In the genomic region with DNA sequence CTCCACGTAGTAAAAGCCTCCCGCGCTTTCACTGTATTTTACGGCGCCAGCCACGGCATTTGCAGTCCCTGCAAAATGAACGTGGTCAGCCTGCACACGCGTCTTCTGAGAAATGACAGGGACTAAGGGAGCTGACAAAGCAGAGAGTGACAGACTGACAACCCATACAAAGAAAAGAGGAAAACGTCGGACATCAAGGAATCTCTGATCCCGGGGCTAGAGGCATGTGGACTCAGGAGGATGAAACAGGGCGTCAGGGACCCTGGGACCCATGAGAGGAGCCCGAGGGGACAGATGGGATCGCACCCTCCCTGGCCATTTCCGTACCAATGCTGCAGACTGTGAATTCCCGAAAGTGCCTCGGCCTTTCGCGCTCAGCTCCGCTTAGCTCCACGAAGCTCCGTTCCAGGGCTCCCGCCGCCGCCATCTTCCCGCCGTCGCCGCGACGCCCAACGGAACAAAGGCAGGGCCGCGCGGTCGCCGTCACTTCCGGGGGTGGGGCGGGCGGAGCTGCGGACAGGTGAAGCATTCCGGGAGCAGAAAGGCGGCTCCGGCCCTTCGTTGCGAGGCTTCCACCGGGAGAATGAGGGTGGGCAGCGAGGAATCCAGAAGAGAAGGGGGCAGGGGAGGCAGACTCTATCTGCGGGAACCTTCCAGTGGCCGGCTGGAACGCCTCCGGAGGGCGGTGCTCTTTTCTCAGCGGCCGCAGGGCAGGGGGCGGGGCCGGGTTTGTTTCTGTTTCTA, we compare ENCODE assay signal across 1 cellular context.
TF ChIP-seq lines count a peak whose summit lies in the region.

A gene with protein sequence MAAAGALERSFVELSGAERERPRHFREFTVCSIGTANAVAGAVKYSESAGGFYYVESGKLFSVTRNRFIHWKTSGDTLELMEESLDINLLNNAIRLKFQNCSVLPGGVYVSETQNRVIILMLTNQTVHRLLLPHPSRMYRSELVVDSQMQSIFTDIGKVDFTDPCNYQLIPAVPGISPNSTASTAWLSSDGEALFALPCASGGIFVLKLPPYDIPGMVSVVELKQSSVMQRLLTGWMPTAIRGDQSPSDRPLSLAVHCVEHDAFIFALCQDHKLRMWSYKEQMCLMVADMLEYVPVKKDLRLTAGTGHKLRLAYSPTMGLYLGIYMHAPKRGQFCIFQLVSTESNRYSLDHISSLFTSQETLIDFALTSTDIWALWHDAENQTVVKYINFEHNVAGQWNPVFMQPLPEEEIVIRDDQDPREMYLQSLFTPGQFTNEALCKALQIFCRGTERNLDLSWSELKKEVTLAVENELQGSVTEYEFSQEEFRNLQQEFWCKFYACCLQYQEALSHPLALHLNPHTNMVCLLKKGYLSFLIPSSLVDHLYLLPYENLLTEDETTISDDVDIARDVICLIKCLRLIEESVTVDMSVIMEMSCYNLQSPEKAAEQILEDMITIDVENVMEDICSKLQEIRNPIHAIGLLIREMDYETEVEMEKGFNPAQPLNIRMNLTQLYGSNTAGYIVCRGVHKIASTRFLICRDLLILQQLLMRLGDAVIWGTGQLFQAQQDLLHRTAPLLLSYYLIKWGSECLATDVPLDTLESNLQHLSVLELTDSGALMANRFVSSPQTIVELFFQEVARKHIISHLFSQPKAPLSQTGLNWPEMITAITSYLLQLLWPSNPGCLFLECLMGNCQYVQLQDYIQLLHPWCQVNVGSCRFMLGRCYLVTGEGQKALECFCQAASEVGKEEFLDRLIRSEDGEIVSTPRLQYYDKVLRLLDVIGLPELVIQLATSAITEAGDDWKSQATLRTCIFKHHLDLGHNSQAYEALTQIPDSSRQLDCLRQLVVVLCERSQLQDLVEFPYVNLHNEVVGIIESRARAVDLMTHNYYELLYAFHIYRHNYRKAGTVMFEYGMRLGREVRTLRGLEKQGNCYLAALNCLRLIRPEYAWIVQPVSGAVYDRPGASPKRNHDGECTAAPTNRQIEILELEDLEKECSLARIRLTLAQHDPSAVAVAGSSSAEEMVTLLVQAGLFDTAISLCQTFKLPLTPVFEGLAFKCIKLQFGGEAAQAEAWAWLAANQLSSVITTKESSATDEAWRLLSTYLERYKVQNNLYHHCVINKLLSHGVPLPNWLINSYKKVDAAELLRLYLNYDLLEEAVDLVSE (N-terminal part only) (minus strand): TSS at position 459 of the 744 bp plus-strand sequence. CDS start 32 bp downstream, at position 427.

TF ChIP-seq in IMR-90, 13 proteins besides CTCF, POLR2A, EP300 and RAD21:
- peak; percentile 1; the same call in 1 of the 2 replicates for TF ChIP-seq MAFK (IDR thresholded peaks at IDR 0.05; ENCODE audit: low read depth, low read length)
- TF ChIP-seq CEBPB (IDR thresholded peaks at IDR 0.05; ENCODE audit: low read depth, low read length), result no peak
- TF ChIP-seq, protein P1, sequence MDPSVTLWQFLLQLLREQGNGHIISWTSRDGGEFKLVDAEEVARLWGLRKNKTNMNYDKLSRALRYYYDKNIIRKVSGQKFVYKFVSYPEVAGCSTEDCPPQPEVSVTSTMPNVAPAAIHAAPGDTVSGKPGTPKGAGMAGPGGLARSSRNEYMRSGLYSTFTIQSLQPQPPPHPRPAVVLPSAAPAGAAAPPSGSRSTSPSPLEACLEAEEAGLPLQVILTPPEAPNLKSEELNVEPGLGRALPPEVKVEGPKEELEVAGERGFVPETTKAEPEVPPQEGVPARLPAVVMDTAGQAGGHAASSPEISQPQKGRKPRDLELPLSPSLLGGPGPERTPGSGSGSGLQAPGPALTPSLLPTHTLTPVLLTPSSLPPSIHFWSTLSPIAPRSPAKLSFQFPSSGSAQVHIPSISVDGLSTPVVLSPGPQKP (IDR thresholded peaks at IDR 0.05; ENCODE audit: borderline replicate concordance, low read depth, low read length), result no peak
- no peak for TF ChIP-seq RFX5 (IDR thresholded peaks at IDR 0.05; ENCODE audit: low read depth, low read length)
- TF ChIP-seq MAZ (IDR thresholded peaks at IDR 0.05; ENCODE audit: borderline replicate concordance, low read depth, low read length), result peak; percentile 58; the same call in 1 of the 2 replicates
- TF ChIP-seq, protein P2, sequence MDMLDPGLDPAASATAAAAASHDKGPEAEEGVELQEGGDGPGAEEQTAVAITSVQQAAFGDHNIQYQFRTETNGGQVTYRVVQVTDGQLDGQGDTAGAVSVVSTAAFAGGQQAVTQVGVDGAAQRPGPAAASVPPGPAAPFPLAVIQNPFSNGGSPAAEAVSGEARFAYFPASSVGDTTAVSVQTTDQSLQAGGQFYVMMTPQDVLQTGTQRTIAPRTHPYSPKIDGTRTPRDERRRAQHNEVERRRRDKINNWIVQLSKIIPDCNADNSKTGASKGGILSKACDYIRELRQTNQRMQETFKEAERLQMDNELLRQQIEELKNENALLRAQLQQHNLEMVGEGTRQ (IDR thresholded peaks at IDR 0.05; ENCODE audit: low read depth, low read length), result no peak
- TF ChIP-seq BHLHE40 (IDR thresholded peaks at IDR 0.05; ENCODE audit: low read depth, low read length), result no peak
- no peak for TF ChIP-seq CHD1 (IDR thresholded peaks at IDR 0.05; ENCODE audit: low read depth, low read length)
- 0 out of 2 replicates have a peak, but pooled peaks have one; percentile 27 for TF ChIP-seq MXI1 (IDR thresholded peaks at IDR 0.05; ENCODE audit: borderline replicate concordance, low read depth, low read length)
